In the genomic region with DNA sequence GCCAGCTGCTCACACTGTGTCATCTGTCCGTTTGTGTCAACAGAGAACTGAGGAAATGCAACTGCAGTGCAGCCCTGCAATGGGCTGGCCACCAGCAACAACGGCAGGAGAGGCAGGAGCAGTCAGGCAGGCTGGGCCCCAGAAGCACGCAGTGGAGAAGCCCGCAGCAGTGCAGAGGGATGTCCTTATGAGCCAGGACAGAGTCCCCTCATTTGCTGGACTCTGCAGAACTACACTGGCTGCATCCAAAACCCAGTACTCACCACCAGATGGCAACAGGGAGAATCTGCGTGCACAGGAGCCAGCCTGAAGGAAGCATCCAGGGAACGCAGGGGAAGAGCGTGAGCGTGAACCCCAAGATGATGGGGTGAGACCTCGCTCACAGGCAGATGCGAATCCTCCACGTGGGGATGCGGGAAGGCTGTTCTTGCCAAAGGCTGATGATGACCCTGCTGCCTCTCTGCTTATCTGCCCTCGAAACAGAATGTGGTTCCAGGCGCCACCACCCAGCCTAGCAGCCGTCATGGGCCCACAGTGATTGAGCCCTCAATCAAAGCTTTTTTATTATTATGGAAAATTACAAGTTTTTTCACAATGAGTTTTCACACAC, we compare ENCODE assay signal across 11 cellular contexts.
DNase-seq lines count a peak whose midpoint lies in the region; ATAC-seq and TF ChIP-seq lines count a peak whose summit lies in the region.
"Had no signal": no experiment of that assay in that cellular context is flagged by ENCODE, and none has a peak within 500 bp of the region (broad histone marks: within the 10 kb centered on the region; RNA-seq: fewer than 3 reads in every experiment).

No MANE protein-coding gene starts in this region.

- H3K9me3 Mint-ChIP-seq in nephron progenitor cell, result peaks cover 33% of the 10 kb centered on the region
- H3K9me3 Mint-ChIP-seq in CD4-positive, alpha-beta T cell, result peaks cover 11% of the 10 kb centered on the region

- no peaks in the 10 kb centered on the region for H3K9me3 ChIP-seq in WERI-Rb-1 (ENCODE audit: severe bottlenecking)
- peaks cover 7% of the 10 kb centered on the region for H3K9me3 ChIP-seq in CD4-positive, alpha-beta T cell (ENCODE audit: control insufficient read depth, low read length)

- intact Hi-C loops in CD4-positive, alpha-beta T cell (cut with DNase I, micrococcal nuclease), result no loop called here

- POLR2A ChIA-PET in CD4-positive, alpha-beta T cell (lab: Charles Lee), result no interaction called here

- H3K27ac Mint-ChIP-seq in nephron progenitor cell, result no peak overlapping the region
- no peak overlapping the region for H3K27ac Mint-ChIP-seq in CD4-positive, alpha-beta T cell

- H3K27me3 ChIP-seq in WERI-Rb-1 (ENCODE audit: insufficient read depth, low read depth, severe bottlenecking), result no peaks in the 10 kb centered on the region
- peaks cover 5% of the 10 kb centered on the region for H3K27me3 ChIP-seq in CD4-positive, alpha-beta T cell (ENCODE audit: control insufficient read depth, insufficient read depth, low read length)

- peak; percentile 71 for DNase-seq in DMS53 (lab: John Stamatoyannopoulos, UW)
- no peak for DNase-seq in DMS53 treated with DMSO at 0.1 percent for 48 hours (lab: John Stamatoyannopoulos, UW; ENCODE audit: unreplicated experiment)
- DNase-seq in HuH-7.5 (ENCODE audit: low spot score), result peak; percentile 26
- peak; percentile 60 for DNase-seq in WERI-Rb-1
- peak; percentile 20 for DNase-seq in nephron progenitor cell
- no peak for DNase-seq in EL
- DNase-seq in NCI-H226, result no peak
- DNase-seq in CD4-positive, alpha-beta T cell, result no peak
- DNase-seq: stimulated activated CD4-positive, alpha-beta T cell treated with anti-CD3 and anti-CD28 coated beads, Interleukin-2, amount 100 ng/mL, for 24 hours; T-helper 1 cell had no signal

- H3K4me3 ChIP-seq in WERI-Rb-1 (ENCODE audit: low read depth, low read length), result no peak overlapping the region
- H3K4me3 ChIP-seq: A549 had no signal

- no peak for ATAC-seq in CD4-positive, alpha-beta T cell (ENCODE audit: poor library complexity)

- TF ChIP-seq CTCF in WERI-Rb-1 (IDR thresholded peaks at IDR 0.05; ENCODE audit: low read depth, low read length) (peak; percentile 83), nephron progenitor cell (IDR thresholded peaks at IDR 0.05) (peak; percentile 16)
- TF ChIP-seq CTCF in CD4-positive, alpha-beta T cell (IDR thresholded peaks at IDR 0.05), result no peak

- no peak overlapping the region for H3K4me3 Mint-ChIP-seq in nephron progenitor cell
- no peak overlapping the region for H3K4me3 Mint-ChIP-seq in CD4-positive, alpha-beta T cell

- H3K27me3 Mint-ChIP-seq in nephron progenitor cell (ENCODE audit: low read depth, poor library complexity), result peaks cover 56% of the 10 kb centered on the region
- H3K27me3 Mint-ChIP-seq in CD4-positive, alpha-beta T cell, result peaks cover 25% of the 10 kb centered on the region

- CTCF ChIA-PET in CD4-positive, alpha-beta T cell (lab: Charles Lee), result no interaction called here

- H3K4me1 Mint-ChIP-seq in nephron progenitor cell, result no peaks in the 10 kb centered on the region
- H3K4me1 Mint-ChIP-seq in CD4-positive, alpha-beta T cell (ENCODE audit: low read depth), result no peaks in the 10 kb centered on the region

- H3K36me3 Mint-ChIP-seq in nephron progenitor cell (ENCODE audit: low read depth), result peaks cover 7% of the 10 kb centered on the region
- no peaks in the 10 kb centered on the region for H3K36me3 Mint-ChIP-seq in CD4-positive, alpha-beta T cell (ENCODE audit: low read depth)

- H3K36me3 ChIP-seq in WERI-Rb-1, result no peaks in the 10 kb centered on the region

- H3K27ac ChIP-seq in WERI-Rb-1, result no peak overlapping the region
- H3K27ac ChIP-seq in CD4-positive, alpha-beta T cell (ENCODE audit: low read depth, low read length), result no peak overlapping the region
- H3K27ac ChIP-seq: A549 had no signal

Comparison
In these comparisons a context has a peak if more than half of its experiments do, and no peak if none do; other contexts are left out.
1. DNase-seq: peak in DMS53 (single experiment), HuH-7.5 (single experiment), WERI-Rb-1 (single experiment) and nephron progenitor cell (single experiment); none in DMS53 treated with DMSO at 0.1 percent for 48 hours (single experiment), EL (single experiment), NCI-H226 (single experiment) and CD4-positive, alpha-beta T cell (0 of 10).